24 cellular contexts compared by ENCODE assay signal in genomic region chr10:122707535-122707934, GRCh38. TPM values are rescaled to one million over a fixed set of nuclear protein-coding genes. Genes with fewer than 3 reads are reported as not detected.
A peak's percentile ranks its signal among the peaks of the same experiment; 100 is the strongest.
DNase-seq lines count a peak whose midpoint lies in the region; ATAC-seq, FAIRE-seq and TF ChIP-seq lines count a peak whose summit lies in the region.
"Had no signal": no experiment of that assay in that cellular context is flagged by ENCODE, and none has a peak within 500 bp of the region (broad histone marks: within the 10 kb centered on the region; RNA-seq: fewer than 3 reads in every experiment).

No MANE protein-coding gene starts in this region.

- 83% methylated on average over 9 of the region's 9 CpGs; no CpG with 5 or more reads in 1 of the 2 experiments for WGBS in H1 (ENCODE audit: extremely low coverage in 1 of 2, insufficient coverage in 1 of 2, insufficient read length in 1 of 2, insufficient replicate concordance in 2 of 2, low coverage in 1 of 2, low lambda C conversion rate in 2 of 2, missing lambda C conversion rate in 1 of 2), 2 experiments

- no peak for TF ChIP-seq RAD21 in H1 (IDR thresholded peaks at IDR 0.05 in 1 of 2, conservative IDR thresholded peaks at IDR 0.05 in 1 of 2; ENCODE audit: low read depth in 2 of 2, low read length in 2 of 2)

- H4K8ac ChIP-seq in H1 (ENCODE audit: extremely low read depth, insufficient read depth, low read length), result no peak overlapping the region

- intact Hi-C loops in activated CD4-positive, alpha-beta T cell treated with anti-CD3 and anti-CD28 coated beads, Interleukin-2, amount 10 ng/mL, durations not matched to agents 24 days and 14 days (cut with micrococcal nuclease), result no loop called here

- H3K23me2 ChIP-seq in H1 (ENCODE audit: low read depth, low read length), result peaks cover 3% of the 10 kb centered on the region; the same call in 1 of the 2 replicates

- peak; percentile 25 for ATAC-seq in stimulated activated effector memory CD8-positive, alpha-beta T cell treated with anti-CD3 and anti-CD28 coated beads, Interleukin-12 subunit alpha, Interleukin-12 subunit beta, amount 100 ng/mL, for 72 hours
- ATAC-seq in HG03196 (IDR thresholded peaks at IDR 0.05; ENCODE audit: unreplicated experiment), result no peak
- no peak for ATAC-seq in stimulated activated naive B cell treated with anti-CD40 and anti-IgM and Interleukin-4, amounts not matched to agents 10 μg/mL and 1 μg/mL and 100 μg/mL, for 72 hours (replicated peaks)
- ATAC-seq: HepG2, Panc1, SK-N-SH treated with all-trans-retinoic acid at 6 μM for 48 hours had no signal

- no peak overlapping the region for H3K27ac Mint-ChIP-seq in stimulated activated effector memory CD8-positive, alpha-beta T cell treated with anti-CD3 and anti-CD28 coated beads, Interleukin-12 subunit alpha, Interleukin-12 subunit beta, amount 100 ng/mL, for 72 hours
- H3K27ac Mint-ChIP-seq in stimulated activated naive B cell treated with anti-CD40 and anti-IgM and Interleukin-4, amounts not matched to agents 10 μg/mL and 1 μg/mL and 100 μg/mL, for 72 hours, result no peak overlapping the region
- no peak overlapping the region for H3K27ac Mint-ChIP-seq in activated CD4-positive, alpha-beta T cell treated with anti-CD3 and anti-CD28 coated beads, Interleukin-2, amount 10 ng/mL, durations not matched to agents 24 days and 14 days
- H3K27ac Mint-ChIP-seq: CD4-positive, alpha-beta T cell had no signal

- no peak overlapping the region for H2BK15ac ChIP-seq in H1 (ENCODE audit: low read length)

- H3K56ac ChIP-seq in H1 (replicated peaks; ENCODE audit: insufficient read length, low read depth, low read length), result no peak overlapping the region

- TF ChIP-seq CTCF in H1 (IDR thresholded peaks at IDR 0.05; ENCODE audit: control extremely low read depth in 1 of 3, insufficient read depth in 1 of 3, low read depth in 1 of 3, low read length in 3 of 3), result no peak

- no peaks in the 10 kb centered on the region for H3K36me3 Mint-ChIP-seq in stimulated activated effector memory CD8-positive, alpha-beta T cell treated with anti-CD3 and anti-CD28 coated beads, Interleukin-12 subunit alpha, Interleukin-12 subunit beta, amount 100 ng/mL, for 72 hours
- no peaks in the 10 kb centered on the region for H3K36me3 Mint-ChIP-seq in stimulated activated naive B cell treated with anti-CD40 and anti-IgM and Interleukin-4, amounts not matched to agents 10 μg/mL and 1 μg/mL and 100 μg/mL, for 72 hours
- H3K36me3 Mint-ChIP-seq in activated CD4-positive, alpha-beta T cell treated with anti-CD3 and anti-CD28 coated beads, Interleukin-2, amount 10 ng/mL, durations not matched to agents 24 days and 14 days (ENCODE audit: low read depth), result no peaks in the 10 kb centered on the region

- H2AK5ac ChIP-seq in H1 (ENCODE audit: low read depth, low read length), result no peak overlapping the region

- no peaks in the 10 kb centered on the region for H3K79me1 ChIP-seq in H1 (ENCODE audit: low read depth, low read length)

- peaks cover 5 to 28% of the 10 kb centered on the region in 2 donors for H3K27me3 Mint-ChIP-seq in stimulated activated naive B cell treated with anti-CD40 and anti-IgM and Interleukin-4, amounts not matched to agents 10 μg/mL and 1 μg/mL and 100 μg/mL, for 72 hours
- peaks cover 8% of the 10 kb centered on the region for H3K27me3 Mint-ChIP-seq in activated CD4-positive, alpha-beta T cell treated with anti-CD3 and anti-CD28 coated beads, Interleukin-2, amount 10 ng/mL, durations not matched to agents 24 days and 14 days

- H3K4ac ChIP-seq in H1 (replicated peaks; ENCODE audit: insufficient read length, low read depth, low read length), result no peak overlapping the region

- no peak overlapping the region for H3K18ac ChIP-seq in H1 (ENCODE audit: extremely low read depth, low read length)

- no peak overlapping the region for H2BK20ac ChIP-seq in H1 (ENCODE audit: low read length)

- TF ChIP-seq POLR2A in H1 (IDR thresholded peaks at IDR 0.05; ENCODE audit: control extremely low read depth in 1 of 2, low read depth in 2 of 2, low read length in 2 of 2), result no peak

- H4K20me1 ChIP-seq in BLaER1 (no peaks in the 10 kb centered on the region), H1 (replicated peaks in 1 of 2; ENCODE audit: control insufficient read depth in 1 of 2, insufficient read depth in 2 of 2, low read length in 2 of 2) (no peaks in the 10 kb centered on the region)

- H3K9me3 Mint-ChIP-seq in stimulated activated effector memory CD8-positive, alpha-beta T cell treated with anti-CD3 and anti-CD28 coated beads, Interleukin-12 subunit alpha, Interleukin-12 subunit beta, amount 100 ng/mL, for 72 hours, result no peaks in the 10 kb centered on the region
- no peaks in the 10 kb centered on the region for H3K9me3 Mint-ChIP-seq in stimulated activated naive B cell treated with anti-CD40 and anti-IgM and Interleukin-4, amounts not matched to agents 10 μg/mL and 1 μg/mL and 100 μg/mL, for 72 hours
- H3K9me3 Mint-ChIP-seq in activated CD4-positive, alpha-beta T cell treated with anti-CD3 and anti-CD28 coated beads, Interleukin-2, amount 10 ng/mL, durations not matched to agents 24 days and 14 days, result no peaks in the 10 kb centered on the region
- H3K9me3 Mint-ChIP-seq: CD4-positive, alpha-beta T cell had no signal

- TF ChIP-seq EP300 in H1 (IDR thresholded peaks at IDR 0.05; ENCODE audit: borderline replicate concordance in 1 of 2, low read depth in 2 of 2, low read length in 2 of 2), result no peak

- no peak overlapping the region for H4K91ac ChIP-seq in H1 (replicated peaks; ENCODE audit: insufficient read length, low read length)

- no peaks in the 10 kb centered on the region for H3K79me2 ChIP-seq in H1 (ENCODE audit: control insufficient read depth in 1 of 2, insufficient read depth in 2 of 2, low read length in 2 of 2)

- H3K14ac ChIP-seq in H1 (ENCODE audit: insufficient read length), result no peak overlapping the region

- CTCF ChIA-PET in H1 (lab: Charles Lee; ENCODE audit: partially characterized antibody), result interaction anchor here (4.8 to 4.9 kb wide), 2 partner anchors 58 to 141 kb away, joined by 20 to 56 read pairs; no protein-coding TSS in a partner anchor

- POLR2A ChIA-PET in H1 (lab: Charles Lee; ENCODE audit: partially characterized antibody), result no interaction called here

- H3K9ac ChIP-seq in BLaER1 (no peak overlapping the region), H1 (replicated peaks in 1 of 4; ENCODE audit: extremely low read depth in 1 of 4, low read depth in 3 of 4, low read length in 3 of 4) (no peak overlapping the region)

- no peak for FAIRE-seq in H1 (lab: Jason Lieb, UNC)
- FAIRE-seq: HepG2 had no signal

- H3K9me3 ChIP-seq in BLaER1 (no peaks in the 10 kb centered on the region), H1 (ENCODE audit: insufficient read depth in 2 of 2, low read depth in 1 of 2, low read length in 1 of 2) (no peaks in the 10 kb centered on the region)
- H3K9me3 ChIP-seq: BE2C had no signal

- H3K4me2 ChIP-seq in BLaER1, result peak overlapping the region; percentile 78
- H3K4me2 ChIP-seq in H1 (ENCODE audit: insufficient read depth in 1 of 2, low read depth in 2 of 2, low read length in 2 of 2), result no peak overlapping the region

- H3K4me1 Mint-ChIP-seq in stimulated activated effector memory CD8-positive, alpha-beta T cell treated with anti-CD3 and anti-CD28 coated beads, Interleukin-12 subunit alpha, Interleukin-12 subunit beta, amount 100 ng/mL, for 72 hours, result no peaks in the 10 kb centered on the region
- no peaks in the 10 kb centered on the region for H3K4me1 Mint-ChIP-seq in stimulated activated naive B cell treated with anti-CD40 and anti-IgM and Interleukin-4, amounts not matched to agents 10 μg/mL and 1 μg/mL and 100 μg/mL, for 72 hours
- no peaks in the 10 kb centered on the region for H3K4me1 Mint-ChIP-seq in activated CD4-positive, alpha-beta T cell treated with anti-CD3 and anti-CD28 coated beads, Interleukin-2, amount 10 ng/mL, durations not matched to agents 24 days and 14 days

- H2BK12ac ChIP-seq in H1 (ENCODE audit: low read depth, low read length), result no peak overlapping the region

- no peak overlapping the region for H3K23ac ChIP-seq in H1 (ENCODE audit: insufficient read length)

- H3K4me3 ChIP-seq in BLaER1 (no peak overlapping the region), H1 (ENCODE audit: extremely low read depth in 1 of 4, insufficient read depth in 2 of 4, low read depth in 3 of 4, low read length in 4 of 4) (no peak overlapping the region)

- peak; percentile 23 for DNase-seq in HT1080 (ENCODE audit: low read depth)
- no peak for DNase-seq in H1 (ENCODE audit: low read depth in 1 of 2, low spot score in 2 of 2)
- no peak for DNase-seq in stimulated activated effector memory CD8-positive, alpha-beta T cell treated with anti-CD3 and anti-CD28 coated beads, Interleukin-12 subunit alpha, Interleukin-12 subunit beta, amount 100 ng/mL, for 72 hours (ENCODE audit: low spot score in 2 of 2)
- no peak for DNase-seq in stimulated activated naive B cell treated with anti-CD40 and anti-IgM and Interleukin-4, amounts not matched to agents 10 μg/mL and 1 μg/mL and 100 μg/mL, for 72 hours
- no peak for DNase-seq in activated CD4-positive, alpha-beta T cell treated with anti-CD3 and anti-CD28 coated beads, Interleukin-2, amount 10 ng/mL, durations not matched to agents 24 days and 14 days
- DNase-seq: BE2C; CD4-positive, alpha-beta T cell; COR-L47; DMS79; H7; KBM-7; MM.1S; NCI-H1048; NCI-H1436; NCI-H187 treated with DMSO at 0.1 percent for 48 hours; NCI-H2107; NCI-H446 treated with DMSO at 0.1 percent for 48 hours; NCI-H748 treated with DMSO at 0.1 percent for 48 hours had no signal

- no peak overlapping the region for H2BK120ac ChIP-seq in H1 (replicated peaks; ENCODE audit: low read depth, low read length)

- 0 out of 2 replicates have a peak overlapping the region, but pooled peaks have one; percentile 0 for H2AFZ ChIP-seq in H1 (ENCODE audit: low read length)

- H3K27me3 ChIP-seq in BLaER1 (no peaks in the 10 kb centered on the region), H1 (replicated peaks in 1 of 4; ENCODE audit: control insufficient read depth in 3 of 4, extremely low read depth in 1 of 4, insufficient read depth in 3 of 4, low read length in 3 of 4) (no peaks in the 10 kb centered on the region)
- H3K27me3 ChIP-seq: BE2C had no signal

- peak overlapping the region; percentile 39; the same call in 1 of the 2 replicates for H3K27ac ChIP-seq in BLaER1
- H3K27ac ChIP-seq in H1 (ENCODE audit: low read depth, low read length), result no peak overlapping the region

- no peak overlapping the region for H3K4me3 Mint-ChIP-seq in stimulated activated effector memory CD8-positive, alpha-beta T cell treated with anti-CD3 and anti-CD28 coated beads, Interleukin-12 subunit alpha, Interleukin-12 subunit beta, amount 100 ng/mL, for 72 hours
- H3K4me3 Mint-ChIP-seq in stimulated activated naive B cell treated with anti-CD40 and anti-IgM and Interleukin-4, amounts not matched to agents 10 μg/mL and 1 μg/mL and 100 μg/mL, for 72 hours, result no peak overlapping the region
- no peak overlapping the region for H3K4me3 Mint-ChIP-seq in activated CD4-positive, alpha-beta T cell treated with anti-CD3 and anti-CD28 coated beads, Interleukin-2, amount 10 ng/mL, durations not matched to agents 24 days and 14 days
- H3K4me3 Mint-ChIP-seq: CD4-positive, alpha-beta T cell had no signal

- H3K4me1 ChIP-seq in BLaER1 (peaks cover 51% of the 10 kb centered on the region), H1 (replicated peaks in 1 of 4; ENCODE audit: control insufficient read depth in 3 of 4, insufficient read depth in 4 of 4, low read length in 3 of 4) (no peaks in the 10 kb centered on the region; a peak in 1 of 7 replicates)
- H3K4me1 ChIP-seq: BE2C had no signal

- no peaks in the 10 kb centered on the region for H3K36me3 ChIP-seq in BLaER1
- no peaks in the 10 kb centered on the region; a peak in 1 of 8 replicates for H3K36me3 ChIP-seq in H1 (ENCODE audit: control insufficient read depth in 2 of 4, insufficient read depth in 4 of 4, low read length in 3 of 4)
- H3K36me3 ChIP-seq: BE2C had no signal

- H2BK5ac ChIP-seq in H1 (ENCODE audit: low read depth, low read length), result no peak overlapping the region

- H4K5ac ChIP-seq in H1 (ENCODE audit: insufficient read length, low read depth, low read length), result no peak overlapping the region

RNA-seq across cellular contexts. Expression of gene C10orf120, which starts 7.9 kb away (rescaled TPM):
- not detected in 2 replicates for total RNA-seq in HT1080 (2014; rRNA removed; shearing (Covaris generic))
- polyA plus RNA-seq in HT1080 (2015; cell fraction: cytosol; rRNA removed), result not detected in 2 replicates
- not detected in 2 replicates for polyA plus RNA-seq in HT1080 (2015; cell fraction: nucleus; rRNA removed)
- total RNA-seq in H1 (2021; fragmentation: NEBNext Ultra II Directional; extraction: Animal tissue kit (Norgen Biotek cat#: 25700)), result not detected in 2 replicates
- not detected in 2 replicates for polyA plus RNA-seq in H1 (2011; rRNA removed)
- polyA plus RNA-seq in H1 (2011; cell fraction: cytosol; rRNA removed), result not detected
- polyA plus RNA-seq in H1 (2011; cell fraction: nucleus; rRNA removed), result not detected
- not detected in 4 replicates for polyA plus RNA-seq in H1 (2012, experiment 1 of 2)
- polyA plus RNA-seq in H1 (2012, experiment 2 of 2), result not detected
- polyA plus RNA-seq in H1 (2013, experiment 1 of 2), result not detected
- polyA plus RNA-seq in H1 (2013, experiment 2 of 2), result not detected
- polyA minus RNA-seq in H1 (2011; rRNA and poly(A)+ RNA removed), result not detected in 2 replicates
- not detected for polyA minus RNA-seq in H1 (2011; cell fraction: cytosol; rRNA and poly(A)+ RNA removed)
- polyA minus RNA-seq in H1 (2011; cell fraction: nucleus; rRNA and poly(A)+ RNA removed), result not detected
- total RNA-seq in activated CD4-positive, alpha-beta T cell treated with anti-CD3 and anti-CD28 coated beads, Interleukin-2, amount 10 ng/mL, durations not matched to agents 24 days and 14 days, result not detected in 2 replicates
- total RNA-seq: A673; CD4-positive, alpha-beta T cell; H7; HepG2 had no signal
- polyA plus RNA-seq: HepG2 had no signal
